Comparison of ENCODE assay signal across 11 cellular contexts in the genomic region with DNA sequence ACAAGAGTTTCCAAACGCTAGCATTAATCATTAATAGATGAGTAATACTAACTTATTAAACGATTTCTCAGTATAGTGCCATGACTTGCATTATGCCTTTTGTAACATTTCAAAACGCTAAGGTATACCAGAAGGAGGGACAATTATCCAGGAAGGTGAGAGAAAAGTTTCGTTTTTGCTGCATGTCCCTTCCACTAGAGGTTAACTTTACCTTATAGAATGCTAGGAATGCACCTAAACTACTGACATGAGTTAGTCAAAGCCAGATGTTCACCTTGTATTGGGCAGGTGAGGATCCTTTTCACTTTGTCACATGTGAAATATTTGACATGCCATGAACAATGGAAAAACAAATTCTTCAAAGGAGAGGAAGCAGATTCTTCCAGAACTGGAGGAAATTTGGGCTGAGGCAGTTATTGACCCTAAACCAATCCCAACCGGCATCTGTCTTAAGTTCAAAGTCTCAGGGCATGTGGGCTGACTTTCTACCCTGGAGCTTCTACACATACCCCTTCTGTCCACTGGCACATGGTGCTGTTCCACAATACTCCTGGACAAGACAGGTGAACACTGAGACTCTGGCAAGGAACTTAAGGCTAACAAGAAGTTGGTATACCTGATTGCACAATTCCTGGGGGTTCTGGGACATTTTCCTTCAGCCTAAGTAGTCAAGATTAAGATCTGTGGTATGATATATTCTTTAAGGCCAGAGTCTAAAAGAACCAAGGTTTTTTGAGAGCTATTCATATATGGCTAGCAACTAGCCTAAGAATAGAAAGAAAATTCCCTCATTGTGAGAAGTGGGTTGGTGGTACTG. TPM values are rescaled to one million over a fixed set of nuclear protein-coding genes. Genes with fewer than 3 reads are reported as not detected.
DNase-seq lines count a peak whose midpoint lies in the region; ATAC-seq, FAIRE-seq and TF ChIP-seq lines count a peak whose summit lies in the region.
"Had no signal": no experiment of that assay in that cellular context is flagged by ENCODE, and none has a peak within 500 bp of the region (broad histone marks: within the 10 kb centered on the region; RNA-seq: fewer than 3 reads in every experiment).

No MANE protein-coding gene starts in this region.

- intact Hi-C loops in HepG2 (cut with micrococcal nuclease; ENCODE audit: unreplicated experiment) = loop anchor here (5.0 kb wide), 2 partner anchors 103 to 218 kb away; a partner anchor contains a TSS

- DNase-seq in activated CD8-positive, alpha-beta memory T cell treated with anti-CD3 and anti-CD28 coated beads, Interleukin-2, amount 10 ng/mL, durations not matched to agents 7 days and 5 days = no peak
- DNase-seq in activated CD8-positive, alpha-beta memory T cell treated with anti-CD3 and anti-CD28 coated beads for 24 hours = no peak
- DNase-seq in astrocyte of the cerebellum (ENCODE audit: low read depth) = no peak
- no peak for DNase-seq in HepG2 (ENCODE audit: low spot score)
- DNase-seq in ureter (ENCODE audit: low spot score) = no peak
- DNase-seq in activated effector memory CD4-positive, alpha-beta T cell treated with Interleukin-2 at 50 U/mL for 16 hours = no peak
- DNase-seq: NCI-H1436 treated with DMSO at 0.1 percent for 48 hours had no signal

- H3K4me3 Mint-ChIP-seq in activated CD8-positive, alpha-beta memory T cell treated with anti-CD3 and anti-CD28 coated beads, Interleukin-2, amount 10 ng/mL, durations not matched to agents 7 days and 5 days = peak overlapping the region; percentile 87

- FAIRE-seq in HepG2 (lab: Jason Lieb, UNC) = peak; percentile 8
- FAIRE-seq: GM18507 had no signal

- H3K9me3 Mint-ChIP-seq in activated CD8-positive, alpha-beta memory T cell treated with anti-CD3 and anti-CD28 coated beads, Interleukin-2, amount 10 ng/mL, durations not matched to agents 7 days and 5 days (ENCODE audit: low read depth) = no peaks in the 10 kb centered on the region

- H3K79me2 ChIP-seq in HepG2 (ENCODE audit: insufficient read depth, low read length) = no peaks in the 10 kb centered on the region

- no peaks in the 10 kb centered on the region for H3K9me3 ChIP-seq in HepG2 (ENCODE audit: low read length)
- no peaks in the 10 kb centered on the region for H3K9me3 ChIP-seq in stomach smooth muscle (ENCODE audit: control insufficient read depth in 2 of 2, low read length in 2 of 2)

- peaks cover 17% of the 10 kb centered on the region for H3K4me1 Mint-ChIP-seq in activated CD8-positive, alpha-beta memory T cell treated with anti-CD3 and anti-CD28 coated beads, Interleukin-2, amount 10 ng/mL, durations not matched to agents 7 days and 5 days

- TF ChIP-seq EP300 in HepG2 (IDR thresholded peaks at IDR 0.05; ENCODE audit: low read depth in 2 of 2, low read length in 2 of 2) (no peak), HepG2 (CRISPR knock-in tag; IDR thresholded peaks at IDR 0.05; ENCODE audit: borderline replicate concordance) (no peak)

- no peak for TF ChIP-seq RAD21 in HepG2 (CRISPR knock-in tag; IDR thresholded peaks at IDR 0.05)

- BruUV-seq in HepG2 (replicated peaks; lab: Mats Ljungman, UMichigan) = TSS peak; percentile 49

- H3K4me2 ChIP-seq in HepG2 (ENCODE audit: low read depth, low read length) = peak overlapping the region; percentile 86

- TF ChIP-seq CTCF in astrocyte of the cerebellum (IDR thresholded peaks at IDR 0.05; ENCODE audit: low read depth, low read length, missing control alignments) (no peak), HepG2 (CRISPR knock-in tag; IDR thresholded peaks at IDR 0.05) (no peak)

- peaks cover 4 to 21% of the 10 kb centered on the region in 2 experiments; a peak in 4 of 5 replicates for H3K27me3 ChIP-seq in HepG2 (ENCODE audit: control insufficient read depth in 1 of 2, insufficient read depth in 2 of 2, low read length in 2 of 2)
- no peaks in the 10 kb centered on the region for H3K27me3 ChIP-seq in stomach smooth muscle (ENCODE audit: control insufficient read depth in 1 of 2, insufficient read depth in 2 of 2, low read length in 2 of 2)

- H3K27ac Mint-ChIP-seq in activated CD8-positive, alpha-beta memory T cell treated with anti-CD3 and anti-CD28 coated beads, Interleukin-2, amount 10 ng/mL, durations not matched to agents 7 days and 5 days = no peak overlapping the region

- H3K36me3 ChIP-seq in HepG2 (replicated peaks in 1 of 2; ENCODE audit: control insufficient read depth in 1 of 2, insufficient read depth in 2 of 2, low read length in 2 of 2) (no peaks in the 10 kb centered on the region), stomach smooth muscle (ENCODE audit: control insufficient read depth in 2 of 2, insufficient read depth in 2 of 2, low read length in 2 of 2) (no peaks in the 10 kb centered on the region)

- no peaks in the 10 kb centered on the region for H4K20me1 ChIP-seq in HepG2 (ENCODE audit: insufficient read depth, low read length)

- H3K27me3 Mint-ChIP-seq in activated CD8-positive, alpha-beta memory T cell treated with anti-CD3 and anti-CD28 coated beads, Interleukin-2, amount 10 ng/mL, durations not matched to agents 7 days and 5 days = peaks cover 53% of the 10 kb centered on the region

- H3K27ac ChIP-seq in HepG2 (ENCODE audit: extremely low read length, insufficient read depth, low read length) (no peak overlapping the region), stomach smooth muscle (ENCODE audit: low read length) (no peak overlapping the region)

- ATAC-seq in activated CD8-positive, alpha-beta memory T cell treated with anti-CD3 and anti-CD28 coated beads, Interleukin-2, amount 10 ng/mL, durations not matched to agents 7 days and 5 days = no peak
- ATAC-seq in HepG2 (no peak), GM21423 (IDR thresholded peaks at IDR 0.05; ENCODE audit: unreplicated experiment) (no peak)
- ATAC-seq: left colon had no signal

- H3K4me3 ChIP-seq in astrocyte of the cerebellum (ENCODE audit: low read depth, low read length) (peak overlapping the region; percentile 65), HepG2 (replicated peaks in 1 of 3; ENCODE audit: insufficient read depth in 1 of 3, low read depth in 2 of 3, low read length in 3 of 3) (peak overlapping the region in 1 of 3 experiments; percentile 74; a peak in 1 of 6 replicates), stomach smooth muscle (ENCODE audit: low read length in 2 of 2) (peak overlapping the region; percentile 85 to 87)

- H3K9ac ChIP-seq in HepG2 (ENCODE audit: insufficient read depth, low read depth, low read length) (no peak overlapping the region), stomach smooth muscle (ENCODE audit: low read length in 2 of 2) (peak overlapping the region in 1 of 2 donors; percentile 83)

- POLR2A ChIA-PET in HepG2 (lab: Yijun Ruan, JAX) = no interaction called here

- no peak overlapping the region for H2AFZ ChIP-seq in HepG2 (ENCODE audit: low read length)

- in situ Hi-C loops in astrocyte of the cerebellum (cut with HindIII; ENCODE audit: low sequenced_read_pairs) (no loop called here), HepG2 (cut with HindIII; ENCODE audit: extremely low pct_ligation_motif_present, low pct_unique_long_range_greater_than_20kb) (no loop called here)

- CTCF ChIA-PET in activated CD8-positive, alpha-beta memory T cell treated with anti-CD3 and anti-CD28 coated beads, Interleukin-2, amount 10 ng/mL, durations not matched to agents 7 days and 5 days (lab: Charles Lee) = interaction anchor here (1.7 kb wide), 1 partner anchor 104 kb away, joined by 8 read pairs; no protein-coding TSS in a partner anchor
- CTCF ChIA-PET in HepG2 (lab: Yijun Ruan, JAX; ENCODE audit: low intra/inter-chr PET ratio, low total read pairs) = no interaction called here

- H3K4me1 ChIP-seq in HepG2 (ENCODE audit: insufficient read depth, low read length) (peaks cover 24% of the 10 kb centered on the region), stomach smooth muscle (ENCODE audit: control insufficient read depth, insufficient read depth, low read length) (peaks cover 8% of the 10 kb centered on the region)

- WGBS in HepG2 (ENCODE audit: low lambda C conversion rate) = 21% methylated on average over 5 of the region's 5 CpGs

- no peak for TF ChIP-seq POLR2A in HepG2 (IDR thresholded peaks at IDR 0.05; ENCODE audit: insufficient read depth in 1 of 2, low read depth in 2 of 2, low read length in 2 of 2)

- peaks cover 5% of the 10 kb centered on the region for H3K36me3 Mint-ChIP-seq in activated CD8-positive, alpha-beta memory T cell treated with anti-CD3 and anti-CD28 coated beads, Interleukin-2, amount 10 ng/mL, durations not matched to agents 7 days and 5 days

TF ChIP-seq in HepG2, 621 proteins besides CTCF, POLR2A, EP300 and RAD21 (continues in another document):
- TF ChIP-seq TEAD3 (CRISPR knock-in tag; optimal IDR thresholded peaks at IDR 0.05; ENCODE audit: borderline replicate concordance) (peak; percentile 25), TRIM24 (CRISPR knock-in tag; IDR thresholded peaks at IDR 0.05) (no peak), CEBPB (IDR thresholded peaks at IDR 0.05; ENCODE audit: borderline replicate concordance, low read depth, low read length) (peak; percentile 32; the same call in 1 of the 2 replicates), MZF1 (CRISPR knock-in tag; IDR thresholded peaks at IDR 0.05; ENCODE audit: borderline replicate concordance) (no peak)

RNA-seq across cellular contexts. Expression of a gene that starts 2.5 kb away (rescaled TPM):
- total RNA-seq in activated CD8-positive, alpha-beta memory T cell treated with anti-CD3 and anti-CD28 coated beads, Interleukin-2, amount 10 ng/mL, durations not matched to agents 7 days and 5 days = 1 to 10 TPM; 7.2 to 8.6 TPM
- total RNA-seq in HepG2 (2016; rRNA removed; fragmentation: Illumina TruSeq; extraction: Trizol) (3.4 TPM in 2 replicates), ureter (21.8 TPM)
- 0.20 and 0.35 TPM in 2 replicates for total RNA-seq in HepG2 (2016; cell fraction: cytosol; rRNA removed; fragmentation: Illumina TruSeq; extraction: Trizol; ENCODE audit: low read depth)
- 2.9 and 3.7 TPM in 2 replicates for total RNA-seq in HepG2 (2016; cell fraction: insoluble cytoplasmic fraction; rRNA removed; fragmentation: Illumina TruSeq; extraction: Trizol)
- total RNA-seq in HepG2 (2016; cell fraction: membrane; rRNA removed; fragmentation: Illumina TruSeq; extraction: Trizol) = 1.8 and 1.9 TPM in 2 replicates
- 8.9 and 9.7 TPM in 2 replicates for total RNA-seq in HepG2 (2016; cell fraction: nucleus; rRNA removed; fragmentation: Illumina TruSeq; extraction: Trizol)
- polyA plus RNA-seq in HepG2 (2011; rRNA removed) = 10.5 and 10.6 TPM in 2 replicates
- polyA plus RNA-seq in HepG2 (2011; cell fraction: cytosol; rRNA removed) = 5.3 and 8.4 TPM in 2 replicates
- 10.6 and 11.0 TPM in 2 replicates for polyA plus RNA-seq in HepG2 (2011; cell fraction: nucleus; rRNA removed)
- polyA plus RNA-seq in HepG2 (2012) = 4.7 and 13.5 TPM in 2 replicates
- polyA plus RNA-seq in HepG2 (2016; cell fraction: cytosol; fragmentation: Illumina TruSeq; extraction: Trizol; ENCODE audit: low read depth) = 0.22 and 0.32 TPM in 2 replicates
- polyA plus RNA-seq in HepG2 (2016; cell fraction: insoluble cytoplasmic fraction; fragmentation: Illumina TruSeq; extraction: Trizol; ENCODE audit: low read depth) = 2.9 and 3.0 TPM in 2 replicates
- polyA plus RNA-seq in HepG2 (2016; cell fraction: membrane; fragmentation: Illumina TruSeq; extraction: Trizol; ENCODE audit: low read depth) = 0.66 and 1.0 TPM in 2 replicates
- polyA plus RNA-seq in HepG2 (2016; cell fraction: nucleus; fragmentation: Illumina TruSeq; extraction: Trizol; ENCODE audit: insufficient read depth, low read depth) = 10.6 and 10.7 TPM in 2 replicates
- 2.5 and 13.3 TPM in 2 replicates for polyA minus RNA-seq in HepG2 (2011; rRNA and poly(A)+ RNA removed; ENCODE audit: low replicate concordance)
- 7.5 and 11.8 TPM in 2 replicates for polyA minus RNA-seq in HepG2 (2011; cell fraction: cytosol; rRNA and poly(A)+ RNA removed)
- 8.0 and 16.2 TPM in 2 replicates for polyA minus RNA-seq in HepG2 (2011; cell fraction: nucleus; rRNA and poly(A)+ RNA removed)
